ENCODE assay signal across 17 cellular contexts in the genomic region with DNA sequence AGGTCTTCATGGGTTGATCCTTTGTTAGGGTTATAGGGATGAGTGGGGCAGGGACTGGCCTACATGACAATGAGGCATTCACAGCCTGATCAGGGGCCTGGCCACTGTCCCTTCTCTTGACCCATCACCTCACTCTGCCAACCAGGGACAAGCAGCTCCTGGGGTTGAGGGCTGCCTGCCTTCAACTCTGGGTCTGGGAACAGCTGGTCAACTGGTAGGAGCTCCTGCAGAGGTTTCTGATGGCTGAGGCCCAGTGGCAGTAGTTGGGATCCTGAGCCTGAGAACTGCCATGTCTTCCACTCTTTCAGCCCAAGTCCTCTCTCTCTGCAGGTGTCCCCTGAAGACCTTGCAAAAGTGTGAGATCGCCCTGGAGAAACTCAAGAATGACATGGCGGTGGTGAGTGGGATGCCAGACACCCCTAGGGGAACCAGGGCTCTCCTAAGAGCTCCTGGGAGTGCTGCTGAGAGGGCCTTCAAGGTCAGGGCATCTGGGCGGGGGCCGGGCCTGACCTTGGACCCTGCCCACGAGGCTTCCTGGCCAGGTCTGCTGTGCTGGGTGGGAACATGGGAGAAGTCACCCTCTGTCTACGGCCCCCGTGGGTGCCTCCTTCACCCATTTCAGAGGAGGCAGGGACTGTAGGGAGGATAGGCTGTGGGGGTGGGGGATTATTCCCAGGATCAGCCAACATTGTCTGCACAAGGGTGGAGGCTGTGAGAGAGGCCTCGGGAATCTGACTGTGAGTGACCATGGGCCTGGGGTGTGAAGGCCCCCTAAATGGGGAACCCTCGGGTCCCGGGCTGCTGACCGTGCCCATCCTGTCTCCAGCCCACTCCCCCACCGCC.
"Had no signal": no experiment of that assay in that cellular context is flagged by ENCODE, and none has a peak within 500 bp of the region (broad histone marks: within the 10 kb centered on the region; RNA-seq: fewer than 3 reads in every experiment).

No MANE protein-coding gene starts in this region.

- H3K27me3 Mint-ChIP-seq: activated CD8-positive, alpha-beta memory T cell treated with anti-CD3 and anti-CD28 coated beads, Interleukin-2, amount 10 ng/mL, durations not matched to agents 7 days and 5 days; activated naive CD8-positive, alpha-beta T cell treated with anti-CD3 and anti-CD28 coated beads, Interleukin-2, amount 10 ng/mL, durations not matched to agents 7 days and 5 days; stimulated activated naive CD8-positive, alpha-beta T cell treated with anti-CD3 and anti-CD28 coated beads, Interleukin-15, Interleukin-2, amounts not matched to agents 100 ng/mL and 50 ng/mL, for 24 hours had no signal

- H3K27ac ChIP-seq: psoas muscle had no signal

- H3K9me3 ChIP-seq: esophagus squamous epithelium, psoas muscle, SK-N-SH had no signal

- H3K4me1 ChIP-seq: psoas muscle had no signal

- H3K9ac ChIP-seq: SK-N-SH had no signal

- H3K4me3 Mint-ChIP-seq: activated CD8-positive, alpha-beta memory T cell treated with anti-CD3 and anti-CD28 coated beads, Interleukin-2, amount 10 ng/mL, durations not matched to agents 7 days and 5 days; activated naive CD8-positive, alpha-beta T cell treated with anti-CD3 and anti-CD28 coated beads, Interleukin-2, amount 10 ng/mL, durations not matched to agents 7 days and 5 days; nephron; stimulated activated naive CD8-positive, alpha-beta T cell treated with anti-CD3 and anti-CD28 coated beads, Interleukin-15, Interleukin-2, amounts not matched to agents 100 ng/mL and 50 ng/mL, for 24 hours had no signal

- DNase-seq: activated CD4-positive, CD25-positive, alpha-beta regulatory T cell; activated CD8-positive, alpha-beta memory T cell treated with anti-CD3 and anti-CD28 coated beads, Interleukin-2, amount 10 ng/mL, durations not matched to agents 7 days and 5 days; activated naive CD8-positive, alpha-beta T cell treated with anti-CD3 and anti-CD28 coated beads, Interleukin-2, amount 10 ng/mL, durations not matched to agents 7 days and 5 days; esophagus squamous epithelium; foreskin fibroblast; glutamatergic neuron; mesenchymal stem cell; psoas muscle; T-helper 1 cell had no signal

- H3K36me3 Mint-ChIP-seq: activated naive CD8-positive, alpha-beta T cell treated with anti-CD3 and anti-CD28 coated beads, Interleukin-2, amount 10 ng/mL, durations not matched to agents 7 days and 5 days had no signal

- H3K9me3 Mint-ChIP-seq: activated naive CD8-positive, alpha-beta T cell treated with anti-CD3 and anti-CD28 coated beads, Interleukin-2, amount 10 ng/mL, durations not matched to agents 7 days and 5 days; activated T-helper 2 cell treated with anti-CD3 and anti-CD28 coated beads, Interferon-gamma antibody, Interleukin-2, Interleukin-4, amounts not matched to agents 10 μg/mL and 5 μg/mL and 100 μg/mL, durations not matched to agents 14 hours and 24 hours and 36 hours; nephron; stimulated activated naive CD8-positive, alpha-beta T cell treated with anti-CD3 and anti-CD28 coated beads, Interleukin-15, Interleukin-2, amounts not matched to agents 100 ng/mL and 50 ng/mL, for 24 hours had no signal

- H3K4me3 ChIP-seq: esophagus squamous epithelium, psoas muscle had no signal

- H3K27me3 ChIP-seq: esophagus squamous epithelium had no signal

- ATAC-seq: activated CD8-positive, alpha-beta memory T cell treated with anti-CD3 and anti-CD28 coated beads, Interleukin-2, amount 10 ng/mL, durations not matched to agents 7 days and 5 days; left lobe of liver; psoas muscle; sciatic nerve had no signal

- H3K4me1 Mint-ChIP-seq: activated CD8-positive, alpha-beta memory T cell treated with anti-CD3 and anti-CD28 coated beads, Interleukin-2, amount 10 ng/mL, durations not matched to agents 7 days and 5 days; activated naive CD8-positive, alpha-beta T cell treated with anti-CD3 and anti-CD28 coated beads, Interleukin-2, amount 10 ng/mL, durations not matched to agents 7 days and 5 days; nephron had no signal

- FAIRE-seq: bronchial epithelial cell, TTC549 had no signal

- H3K27ac Mint-ChIP-seq: activated CD8-positive, alpha-beta memory T cell treated with anti-CD3 and anti-CD28 coated beads, Interleukin-2, amount 10 ng/mL, durations not matched to agents 7 days and 5 days; activated naive CD8-positive, alpha-beta T cell treated with anti-CD3 and anti-CD28 coated beads, Interleukin-2, amount 10 ng/mL, durations not matched to agents 7 days and 5 days; activated T-helper 2 cell treated with anti-CD3 and anti-CD28 coated beads, Interferon-gamma antibody, Interleukin-2, Interleukin-4, amounts not matched to agents 10 μg/mL and 5 μg/mL and 100 μg/mL, durations not matched to agents 14 hours and 24 hours and 36 hours; nephron; stimulated activated naive CD8-positive, alpha-beta T cell treated with anti-CD3 and anti-CD28 coated beads, Interleukin-15, Interleukin-2, amounts not matched to agents 100 ng/mL and 50 ng/mL, for 24 hours had no signal
